Comparison of ENCODE assay signal across 1 cellular context in the genomic region with DNA sequence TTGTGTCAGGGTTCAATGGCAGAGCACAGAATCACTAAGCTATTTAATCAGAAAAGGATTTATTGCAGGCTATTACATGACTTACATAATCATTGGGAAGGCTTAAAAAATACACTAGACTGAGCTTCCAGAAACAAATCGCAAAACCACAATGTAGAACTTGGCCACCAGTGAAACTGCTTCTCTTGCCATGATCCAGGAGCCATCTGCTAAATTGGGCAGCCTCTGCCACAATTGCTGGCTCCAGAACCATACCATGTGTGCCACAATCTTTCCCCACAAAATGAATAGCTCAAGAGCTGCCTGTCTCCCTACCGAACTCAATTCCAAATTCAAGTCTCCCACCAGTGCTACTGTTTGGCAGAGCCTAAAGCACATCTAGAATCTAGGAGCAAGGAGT.
TF ChIP-seq lines count a peak whose summit lies in the region.

No MANE protein-coding gene starts in this region.

TF ChIP-seq in GM12878, 131 proteins besides CTCF, POLR2A, EP300 and RAD21:
- TF ChIP-seq BHLHE40 (IDR thresholded peaks at IDR 0.05; ENCODE audit: borderline replicate concordance in 1 of 2, low read depth in 2 of 2, low read length in 1 of 2) = no peak
- no peak for TF ChIP-seq NFXL1 (IDR thresholded peaks at IDR 0.05; ENCODE audit: borderline replicate concordance)
- TF ChIP-seq, protein P1, sequence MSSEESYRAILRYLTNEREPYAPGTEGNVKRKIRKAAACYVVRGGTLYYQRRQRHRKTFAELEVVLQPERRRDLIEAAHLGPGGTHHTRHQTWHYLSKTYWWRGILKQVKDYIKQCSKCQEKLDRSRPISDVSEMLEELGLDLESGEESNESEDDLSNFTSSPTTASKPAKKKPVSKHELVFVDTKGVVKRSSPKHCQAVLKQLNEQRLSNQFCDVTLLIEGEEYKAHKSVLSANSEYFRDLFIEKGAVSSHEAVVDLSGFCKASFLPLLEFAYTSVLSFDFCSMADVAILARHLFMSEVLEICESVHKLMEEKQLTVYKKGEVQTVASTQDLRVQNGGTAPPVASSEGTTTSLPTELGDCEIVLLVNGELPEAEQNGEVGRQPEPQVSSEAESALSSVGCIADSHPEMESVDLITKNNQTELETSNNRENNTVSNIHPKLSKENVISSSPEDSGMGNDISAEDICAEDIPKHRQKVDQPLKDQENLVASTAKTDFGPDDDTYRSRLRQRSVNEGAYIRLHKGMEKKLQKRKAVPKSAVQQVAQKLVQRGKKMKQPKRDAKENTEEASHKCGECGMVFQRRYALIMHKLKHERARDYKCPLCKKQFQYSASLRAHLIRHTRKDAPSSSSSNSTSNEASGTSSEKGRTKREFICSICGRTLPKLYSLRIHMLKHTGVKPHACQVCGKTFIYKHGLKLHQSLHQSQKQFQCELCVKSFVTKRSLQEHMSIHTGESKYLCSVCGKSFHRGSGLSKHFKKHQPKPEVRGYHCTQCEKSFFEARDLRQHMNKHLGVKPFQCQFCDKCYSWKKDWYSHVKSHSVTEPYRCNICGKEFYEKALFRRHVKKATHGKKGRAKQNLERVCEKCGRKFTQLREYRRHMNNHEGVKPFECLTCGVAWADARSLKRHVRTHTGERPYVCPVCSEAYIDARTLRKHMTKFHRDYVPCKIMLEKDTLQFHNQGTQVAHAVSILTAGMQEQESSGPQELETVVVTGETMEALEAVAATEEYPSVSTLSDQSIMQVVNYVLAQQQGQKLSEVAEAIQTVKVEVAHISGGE (CRISPR knock-in tag; IDR thresholded peaks at IDR 0.05) = no peak
- TF ChIP-seq SREBF1 (IDR thresholded peaks at IDR 0.05; ENCODE audit: low read length) = no peak
- no peak for TF ChIP-seq PRDM15 (CRISPR knock-in tag; IDR thresholded peaks at IDR 0.05)
- no peak for TF ChIP-seq FOXM1 (IDR thresholded peaks at IDR 0.05; ENCODE audit: low read depth, low read length)
- TF ChIP-seq ZSCAN29 (IDR thresholded peaks at IDR 0.05) = no peak
- no peak for TF ChIP-seq MTA3 (IDR thresholded peaks at IDR 0.05; ENCODE audit: borderline replicate concordance, low read length)
- no peak for TF ChIP-seq SPI1 (IDR thresholded peaks at IDR 0.05; ENCODE audit: borderline replicate concordance, insufficient read depth, low read depth, low read length)
- no peak for TF ChIP-seq REST (IDR thresholded peaks at IDR 0.05; ENCODE audit: low read depth, low read length)
